ENCODE assay signal across 27 cellular contexts in genomic region chr17:64940055-64940454, GRCh38.
"Had no signal": no experiment of that assay in that cellular context is flagged by ENCODE, and none has a peak within 500 bp of the region (broad histone marks: within the 10 kb centered on the region; RNA-seq: fewer than 3 reads in every experiment).

No MANE protein-coding gene starts in this region.

- H3K4me3 ChIP-seq: dorsolateral prefrontal cortex, gastroesophageal sphincter, heart left ventricle, hepatocyte, lower lobe of right lung, ovary, psoas muscle, sigmoid colon, spleen, testis, transverse colon had no signal

- H3K9me3 Mint-ChIP-seq: natural killer cell; stimulated activated memory B cell treated with anti-CD40 and anti-IgM and Interleukin-4, amounts not matched to agents 10 μg/mL and 1 μg/mL and 100 μg/mL, for 72 hours had no signal

- H3K79me2 ChIP-seq: hepatocyte had no signal

- ATAC-seq: foreskin keratinocyte; gastroesophageal sphincter; heart left ventricle; left colon; left ventricle myocardium superior; lower lobe of right lung; natural killer cell; psoas muscle; right cardiac atrium; stimulated activated memory B cell treated with anti-CD40 and anti-IgM and Interleukin-4, amounts not matched to agents 10 μg/mL and 1 μg/mL and 100 μg/mL, for 72 hours; stimulated activated naive CD8-positive, alpha-beta T cell treated with anti-CD3 and anti-CD28 coated beads, Interleukin-15, Interleukin-2, amounts not matched to agents 100 U/mL and 50 U/mL, for 24 hours had no signal

- H3K27ac ChIP-seq: dorsolateral prefrontal cortex, foreskin keratinocyte, gastroesophageal sphincter, heart left ventricle, hepatocyte, lower lobe of right lung, ovary, psoas muscle, sigmoid colon, spleen, testis, transverse colon had no signal

- FAIRE-seq: colon, islet of Langerhans had no signal

- DNase-seq: dorsolateral prefrontal cortex; effector CD4-positive, alpha-beta T cell; erythroblast; heart left ventricle; kidney glomerular epithelial cell; left colon; left ventricle myocardium superior; lower lobe of right lung; natural killer cell; occipital lobe; ovary; posterior cingulate gyrus; psoas muscle; right cardiac atrium; sigmoid colon; stimulated activated CD4-positive, alpha-beta T cell treated with anti-CD3 and anti-CD28 coated beads, Interleukin-4, amount 100 ng/mL, for 4 hours; stimulated activated naive CD8-positive, alpha-beta T cell treated with anti-CD3 and anti-CD28 coated beads, Interleukin-15, Interleukin-2, amounts not matched to agents 100 U/mL and 50 U/mL, for 24 hours; substantia nigra; testis; transverse colon had no signal

- H3K36me3 ChIP-seq: heart left ventricle, lower lobe of right lung, ovary, sigmoid colon, spleen, transverse colon had no signal

- H3K27me3 ChIP-seq: gastroesophageal sphincter, heart left ventricle, hepatocyte, ovary, sigmoid colon, spleen, testis, transverse colon had no signal

- H3K4me2 ChIP-seq: hepatocyte had no signal

- H2AFZ ChIP-seq: hepatocyte had no signal

- H3K27ac Mint-ChIP-seq: natural killer cell had no signal

- H3K4me1 ChIP-seq: foreskin keratinocyte, gastroesophageal sphincter, lower lobe of right lung, psoas muscle, sigmoid colon, testis, transverse colon had no signal

- H3K9me3 ChIP-seq: gastroesophageal sphincter, heart left ventricle, lower lobe of right lung, ovary, psoas muscle, sigmoid colon, spleen, testis, transverse colon had no signal

- H3K4me3 Mint-ChIP-seq: natural killer cell; stimulated activated memory B cell treated with anti-CD40 and anti-IgM and Interleukin-4, amounts not matched to agents 10 μg/mL and 1 μg/mL and 100 μg/mL, for 72 hours had no signal

- H3K36me3 Mint-ChIP-seq: natural killer cell; stimulated activated memory B cell treated with anti-CD40 and anti-IgM and Interleukin-4, amounts not matched to agents 10 μg/mL and 1 μg/mL and 100 μg/mL, for 72 hours had no signal
